1 cellular context compared by ENCODE assay signal in the genomic region with DNA sequence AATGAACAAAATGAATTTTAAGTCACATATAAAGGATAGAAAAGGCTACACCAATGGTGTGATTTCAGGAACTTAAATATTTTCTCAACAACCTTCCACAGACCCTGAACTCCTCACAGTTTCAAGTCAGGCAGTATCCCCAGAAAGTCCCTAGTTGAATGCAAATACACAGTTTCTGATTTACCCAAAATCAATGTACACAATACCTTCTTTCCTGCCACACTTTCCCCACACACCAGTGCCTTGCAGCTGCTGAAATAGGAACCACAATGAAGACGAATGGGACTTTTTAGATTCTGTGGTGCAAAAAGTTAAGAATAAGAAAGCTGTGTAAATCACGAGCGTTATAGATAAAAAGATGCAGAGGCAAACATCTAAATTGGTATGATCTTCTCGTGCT.
A peak's percentile ranks its signal among the peaks of the same experiment; 100 is the strongest.
TF ChIP-seq lines count a peak whose summit lies in the region.

No MANE protein-coding gene starts in this region.

TF ChIP-seq in GM12878, 131 proteins besides CTCF, POLR2A, EP300 and RAD21 (continued from another document and continues in another):
- TF ChIP-seq, protein P1, sequence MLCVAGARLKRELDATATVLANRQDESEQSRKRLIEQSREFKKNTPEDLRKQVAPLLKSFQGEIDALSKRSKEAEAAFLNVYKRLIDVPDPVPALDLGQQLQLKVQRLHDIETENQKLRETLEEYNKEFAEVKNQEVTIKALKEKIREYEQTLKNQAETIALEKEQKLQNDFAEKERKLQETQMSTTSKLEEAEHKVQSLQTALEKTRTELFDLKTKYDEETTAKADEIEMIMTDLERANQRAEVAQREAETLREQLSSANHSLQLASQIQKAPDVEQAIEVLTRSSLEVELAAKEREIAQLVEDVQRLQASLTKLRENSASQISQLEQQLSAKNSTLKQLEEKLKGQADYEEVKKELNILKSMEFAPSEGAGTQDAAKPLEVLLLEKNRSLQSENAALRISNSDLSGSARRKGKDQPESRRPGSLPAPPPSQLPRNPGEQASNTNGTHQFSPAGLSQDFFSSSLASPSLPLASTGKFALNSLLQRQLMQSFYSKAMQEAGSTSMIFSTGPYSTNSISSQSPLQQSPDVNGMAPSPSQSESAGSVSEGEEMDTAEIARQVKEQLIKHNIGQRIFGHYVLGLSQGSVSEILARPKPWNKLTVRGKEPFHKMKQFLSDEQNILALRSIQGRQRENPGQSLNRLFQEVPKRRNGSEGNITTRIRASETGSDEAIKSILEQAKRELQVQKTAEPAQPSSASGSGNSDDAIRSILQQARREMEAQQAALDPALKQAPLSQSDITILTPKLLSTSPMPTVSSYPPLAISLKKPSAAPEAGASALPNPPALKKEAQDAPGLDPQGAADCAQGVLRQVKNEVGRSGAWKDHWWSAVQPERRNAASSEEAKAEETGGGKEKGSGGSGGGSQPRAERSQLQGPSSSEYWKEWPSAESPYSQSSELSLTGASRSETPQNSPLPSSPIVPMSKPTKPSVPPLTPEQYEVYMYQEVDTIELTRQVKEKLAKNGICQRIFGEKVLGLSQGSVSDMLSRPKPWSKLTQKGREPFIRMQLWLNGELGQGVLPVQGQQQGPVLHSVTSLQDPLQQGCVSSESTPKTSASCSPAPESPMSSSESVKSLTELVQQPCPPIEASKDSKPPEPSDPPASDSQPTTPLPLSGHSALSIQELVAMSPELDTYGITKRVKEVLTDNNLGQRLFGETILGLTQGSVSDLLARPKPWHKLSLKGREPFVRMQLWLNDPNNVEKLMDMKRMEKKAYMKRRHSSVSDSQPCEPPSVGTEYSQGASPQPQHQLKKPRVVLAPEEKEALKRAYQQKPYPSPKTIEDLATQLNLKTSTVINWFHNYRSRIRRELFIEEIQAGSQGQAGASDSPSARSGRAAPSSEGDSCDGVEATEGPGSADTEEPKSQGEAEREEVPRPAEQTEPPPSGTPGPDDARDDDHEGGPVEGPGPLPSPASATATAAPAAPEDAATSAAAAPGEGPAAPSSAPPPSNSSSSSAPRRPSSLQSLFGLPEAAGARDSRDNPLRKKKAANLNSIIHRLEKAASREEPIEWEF (IDR thresholded peaks at IDR 0.05; ENCODE audit: insufficient replicate concordance, low read depth, low read length), result no peak
- TF ChIP-seq, protein P2, sequence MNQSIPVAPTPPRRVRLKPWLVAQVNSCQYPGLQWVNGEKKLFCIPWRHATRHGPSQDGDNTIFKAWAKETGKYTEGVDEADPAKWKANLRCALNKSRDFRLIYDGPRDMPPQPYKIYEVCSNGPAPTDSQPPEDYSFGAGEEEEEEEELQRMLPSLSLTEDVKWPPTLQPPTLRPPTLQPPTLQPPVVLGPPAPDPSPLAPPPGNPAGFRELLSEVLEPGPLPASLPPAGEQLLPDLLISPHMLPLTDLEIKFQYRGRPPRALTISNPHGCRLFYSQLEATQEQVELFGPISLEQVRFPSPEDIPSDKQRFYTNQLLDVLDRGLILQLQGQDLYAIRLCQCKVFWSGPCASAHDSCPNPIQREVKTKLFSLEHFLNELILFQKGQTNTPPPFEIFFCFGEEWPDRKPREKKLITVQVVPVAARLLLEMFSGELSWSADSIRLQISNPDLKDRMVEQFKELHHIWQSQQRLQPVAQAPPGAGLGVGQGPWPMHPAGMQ (IDR thresholded peaks at IDR 0.05; ENCODE audit: borderline replicate concordance), result no peak
- no peak for TF ChIP-seq RB1 (IDR thresholded peaks at IDR 0.05; ENCODE audit: borderline replicate concordance)
- no peak for TF ChIP-seq NKRF (conservative IDR thresholded peaks at IDR 0.05)
- no peak for TF ChIP-seq JUND (IDR thresholded peaks at IDR 0.05; ENCODE audit: low read depth, low read length)
- TF ChIP-seq RBBP5 (conservative IDR thresholded peaks at IDR 0.05), result no peak
- TF ChIP-seq TCF3 (IDR thresholded peaks at IDR 0.05; ENCODE audit: borderline replicate concordance, insufficient read depth, low read depth, low read length), result peak; percentile 72; the same call in 1 of the 2 replicates
- TF ChIP-seq, protein P3, sequence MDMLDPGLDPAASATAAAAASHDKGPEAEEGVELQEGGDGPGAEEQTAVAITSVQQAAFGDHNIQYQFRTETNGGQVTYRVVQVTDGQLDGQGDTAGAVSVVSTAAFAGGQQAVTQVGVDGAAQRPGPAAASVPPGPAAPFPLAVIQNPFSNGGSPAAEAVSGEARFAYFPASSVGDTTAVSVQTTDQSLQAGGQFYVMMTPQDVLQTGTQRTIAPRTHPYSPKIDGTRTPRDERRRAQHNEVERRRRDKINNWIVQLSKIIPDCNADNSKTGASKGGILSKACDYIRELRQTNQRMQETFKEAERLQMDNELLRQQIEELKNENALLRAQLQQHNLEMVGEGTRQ (IDR thresholded peaks at IDR 0.05; ENCODE audit: borderline replicate concordance, low read depth, low read length), result no peak
- TF ChIP-seq MTA2 (IDR thresholded peaks at IDR 0.05; ENCODE audit: low read depth), result peak; percentile 78
- TF ChIP-seq WRNIP1 (IDR thresholded peaks at IDR 0.05; ENCODE audit: borderline replicate concordance, low read depth, low read length), result no peak
- TF ChIP-seq, protein P4, sequence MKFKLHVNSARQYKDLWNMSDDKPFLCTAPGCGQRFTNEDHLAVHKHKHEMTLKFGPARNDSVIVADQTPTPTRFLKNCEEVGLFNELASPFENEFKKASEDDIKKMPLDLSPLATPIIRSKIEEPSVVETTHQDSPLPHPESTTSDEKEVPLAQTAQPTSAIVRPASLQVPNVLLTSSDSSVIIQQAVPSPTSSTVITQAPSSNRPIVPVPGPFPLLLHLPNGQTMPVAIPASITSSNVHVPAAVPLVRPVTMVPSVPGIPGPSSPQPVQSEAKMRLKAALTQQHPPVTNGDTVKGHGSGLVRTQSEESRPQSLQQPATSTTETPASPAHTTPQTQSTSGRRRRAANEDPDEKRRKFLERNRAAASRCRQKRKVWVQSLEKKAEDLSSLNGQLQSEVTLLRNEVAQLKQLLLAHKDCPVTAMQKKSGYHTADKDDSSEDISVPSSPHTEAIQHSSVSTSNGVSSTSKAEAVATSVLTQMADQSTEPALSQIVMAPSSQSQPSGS (IDR thresholded peaks at IDR 0.05; ENCODE audit: low read length), result peak; percentile 69
- TF ChIP-seq EGR1 (IDR thresholded peaks at IDR 0.05; ENCODE audit: borderline replicate concordance in 1 of 2, low read depth in 2 of 2, low read length in 2 of 2), result no peak
- peak; percentile 92 for TF ChIP-seq POU2F2 (IDR thresholded peaks at IDR 0.05; ENCODE audit: borderline replicate concordance, low read depth, low read length)
- 0 out of 2 replicates have a peak, but pooled peaks have one; percentile 15 for TF ChIP-seq TCF7 (IDR thresholded peaks at IDR 0.05; ENCODE audit: borderline replicate concordance)
- TF ChIP-seq ELK1 (IDR thresholded peaks at IDR 0.05; ENCODE audit: low read depth, low read length), result no peak
- TF ChIP-seq, protein P5, sequence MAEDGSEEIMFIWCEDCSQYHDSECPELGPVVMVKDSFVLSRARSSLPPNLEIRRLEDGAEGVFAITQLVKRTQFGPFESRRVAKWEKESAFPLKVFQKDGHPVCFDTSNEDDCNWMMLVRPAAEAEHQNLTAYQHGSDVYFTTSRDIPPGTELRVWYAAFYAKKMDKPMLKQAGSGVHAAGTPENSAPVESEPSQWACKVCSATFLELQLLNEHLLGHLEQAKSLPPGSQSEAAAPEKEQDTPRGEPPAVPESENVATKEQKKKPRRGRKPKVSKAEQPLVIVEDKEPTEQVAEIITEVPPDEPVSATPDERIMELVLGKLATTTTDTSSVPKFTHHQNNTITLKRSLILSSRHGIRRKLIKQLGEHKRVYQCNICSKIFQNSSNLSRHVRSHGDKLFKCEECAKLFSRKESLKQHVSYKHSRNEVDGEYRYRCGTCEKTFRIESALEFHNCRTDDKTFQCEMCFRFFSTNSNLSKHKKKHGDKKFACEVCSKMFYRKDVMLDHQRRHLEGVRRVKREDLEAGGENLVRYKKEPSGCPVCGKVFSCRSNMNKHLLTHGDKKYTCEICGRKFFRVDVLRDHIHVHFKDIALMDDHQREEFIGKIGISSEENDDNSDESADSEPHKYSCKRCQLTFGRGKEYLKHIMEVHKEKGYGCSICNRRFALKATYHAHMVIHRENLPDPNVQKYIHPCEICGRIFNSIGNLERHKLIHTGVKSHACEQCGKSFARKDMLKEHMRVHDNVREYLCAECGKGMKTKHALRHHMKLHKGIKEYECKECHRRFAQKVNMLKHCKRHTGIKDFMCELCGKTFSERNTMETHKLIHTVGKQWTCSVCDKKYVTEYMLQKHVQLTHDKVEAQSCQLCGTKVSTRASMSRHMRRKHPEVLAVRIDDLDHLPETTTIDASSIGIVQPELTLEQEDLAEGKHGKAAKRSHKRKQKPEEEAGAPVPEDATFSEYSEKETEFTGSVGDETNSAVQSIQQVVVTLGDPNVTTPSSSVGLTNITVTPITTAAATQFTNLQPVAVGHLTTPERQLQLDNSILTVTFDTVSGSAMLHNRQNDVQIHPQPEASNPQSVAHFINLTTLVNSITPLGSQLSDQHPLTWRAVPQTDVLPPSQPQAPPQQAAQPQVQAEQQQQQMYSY (CRISPR knock-in tag; IDR thresholded peaks at IDR 0.05), result no peak
- TF ChIP-seq ETV6 (conservative IDR thresholded peaks at IDR 0.05 in 1 of 2, IDR thresholded peaks at IDR 0.05 in 1 of 2; ENCODE audit: borderline replicate concordance in 1 of 2, low read depth in 1 of 2), result peak in 1 of 2 experiments; percentile 65; a peak in 1 of 4 replicates
- no peak for TF ChIP-seq CHD1 (IDR thresholded peaks at IDR 0.05; ENCODE audit: low read depth, low read length)
- TF ChIP-seq BACH1 (IDR thresholded peaks at IDR 0.05; ENCODE audit: borderline replicate concordance), result no peak; the same call in 1 of the 2 replicates
- TF ChIP-seq KDM1A (IDR thresholded peaks at IDR 0.05; ENCODE audit: borderline replicate concordance), result no peak
- TF ChIP-seq FOS (IDR thresholded peaks at IDR 0.05; ENCODE audit: borderline replicate concordance, extremely low read depth, insufficient read length), result no peak
- no peak for TF ChIP-seq SREBF1 (IDR thresholded peaks at IDR 0.05; ENCODE audit: low read length)
- TF ChIP-seq NR2C2 (IDR thresholded peaks at IDR 0.05; ENCODE audit: borderline replicate concordance, control insufficient read depth, insufficient read length, low read depth), result no peak
- TF ChIP-seq EED (IDR thresholded peaks at IDR 0.05; ENCODE audit: low read depth), result peak; percentile 88
- TF ChIP-seq ZBTB40 (IDR thresholded peaks at IDR 0.05; ENCODE audit: borderline replicate concordance), result no peak
- peak; percentile 68; the same call in 1 of the 2 replicates for TF ChIP-seq TBL1XR1 (IDR thresholded peaks at IDR 0.05; ENCODE audit: low read depth, low read length)
- no peak for TF ChIP-seq HDAC2 (IDR thresholded peaks at IDR 0.05)
- peak; percentile 52; the same call in 1 of the 2 replicates for TF ChIP-seq MLLT1 (IDR thresholded peaks at IDR 0.05)
- TF ChIP-seq SUPT20H (IDR thresholded peaks at IDR 0.05; ENCODE audit: borderline replicate concordance, control insufficient read depth, low read depth, low read length), result no peak
- TF ChIP-seq ATF7 (IDR thresholded peaks at IDR 0.05; ENCODE audit: low read depth), result peak; percentile 36; the same call in 1 of the 2 replicates
